In genomic region chr6:3749390-3749978, GRCh38 we compare ENCODE assay signal across 1 cellular context.
TF ChIP-seq lines count a peak whose summit lies in the region.

No MANE protein-coding gene starts in this region.

TF ChIP-seq in H1, 55 proteins besides CTCF, POLR2A, EP300 and RAD21:
- TF ChIP-seq TAF7 (optimal IDR thresholded peaks at IDR 0.05; ENCODE audit: borderline replicate concordance, low read depth, low read length) (no peak), POU5F1 (IDR thresholded peaks at IDR 0.05; ENCODE audit: low read depth, low read length) (no peak), SP1 (IDR thresholded peaks at IDR 0.05; ENCODE audit: low read depth, low read length) (no peak), SIRT6 (IDR thresholded peaks at IDR 0.05; ENCODE audit: low read length) (no peak), HDAC6 (IDR thresholded peaks at IDR 0.05; ENCODE audit: low read depth, low read length) (no peak), TAF1 (IDR thresholded peaks at IDR 0.05; ENCODE audit: low read depth, low read length) (no peak), E2F6 (IDR thresholded peaks at IDR 0.05) (no peak), CHD2 (IDR thresholded peaks at IDR 0.05; ENCODE audit: low read length) (no peak), TCF12 (IDR thresholded peaks at IDR 0.05; ENCODE audit: low read depth, low read length) (no peak), CHD7 (IDR thresholded peaks at IDR 0.05; ENCODE audit: insufficient replicate concordance, low read length) (no peak), NANOG (IDR thresholded peaks at IDR 0.05; ENCODE audit: insufficient read depth, low read depth, low read length, poor library complexity, severe bottlenecking) (no peak), RBBP5 (IDR thresholded peaks at IDR 0.05; ENCODE audit: borderline replicate concordance, low read depth, low read length) (no peak)
